In genomic region chr12:132761911-132762583, GRCh38 we compare ENCODE assay signal across 8 cellular contexts. TPM values are rescaled to one million over a fixed set of nuclear protein-coding genes. Genes with fewer than 3 reads are reported as not detected.
DNase-seq lines count a peak whose midpoint lies in the region; ATAC-seq and TF ChIP-seq lines count a peak whose summit lies in the region.

No MANE protein-coding gene starts in this region.

- peak overlapping the region; percentile 73 for H3K27ac Mint-ChIP-seq in T-helper 17 cell

- H3K9me3 ChIP-seq in T-helper 17 cell (ENCODE audit: control insufficient read depth, low read length, poor library complexity, severe bottlenecking) = no peaks in the 10 kb centered on the region
- no peaks in the 10 kb centered on the region for H3K9me3 ChIP-seq in right cardiac atrium (ENCODE audit: control insufficient read depth, low read length)
- H3K9me3 ChIP-seq in uterus = no peaks in the 10 kb centered on the region

- H3K36me3 ChIP-seq in uterus = no peaks in the 10 kb centered on the region

- peak in 1 of 2 donors; percentile 45 for TF ChIP-seq POLR2A in uterus (IDR thresholded peaks at IDR 0.05)

- under 1% methylated on average over 92 of the region's 92 CpGs for WGBS in right cardiac atrium

- peak overlapping the region; percentile 69 for H3K4me3 Mint-ChIP-seq in T-helper 17 cell

- peak; percentile 22; the same call in 1 of the 3 replicates for TF ChIP-seq CTCF in GM12872 (IDR thresholded peaks at IDR 0.05; ENCODE audit: insufficient read depth, low read depth, low read length)
- TF ChIP-seq CTCF in uterus (IDR thresholded peaks at IDR 0.05) = peak in 2 of 4 experiments; percentile 35 to 55

- H3K4me1 ChIP-seq in right cardiac atrium (ENCODE audit: control insufficient read depth, insufficient read depth, low read length) = peaks cover 13% of the 10 kb centered on the region
- peaks cover 0 to 5% of the 10 kb centered on the region in 2 donors for H3K4me1 ChIP-seq in uterus

- H3K4me1 Mint-ChIP-seq in T-helper 17 cell = peaks cover 14% of the 10 kb centered on the region

- H3K36me3 Mint-ChIP-seq in T-helper 17 cell (ENCODE audit: low read depth) = no peaks in the 10 kb centered on the region

- H3K27me3 Mint-ChIP-seq in T-helper 17 cell = no peaks in the 10 kb centered on the region

- intact Hi-C loops in right cardiac atrium (cut with DNase I) (no loop called here), uterus (cut with DNase I; ENCODE audit: low total_unique reads) (no loop called here)

- DNase-seq in NCI-H1105 (lab: John Stamatoyannopoulos, UW) (peak; percentile 82), T-helper 17 cell (peak; percentile 82 to 90 (median 84)), right cardiac atrium (peak; percentile 89 to 95 (median 94)), putamen (ENCODE audit: low spot score) (peak; percentile 89), uterus (peak; percentile 80 to 89)

- H3K27me3 ChIP-seq in right cardiac atrium (ENCODE audit: control insufficient read depth, insufficient read depth) (no peaks in the 10 kb centered on the region), uterus (no peaks in the 10 kb centered on the region)

- ATAC-seq in HG02588 (IDR thresholded peaks at IDR 0.05; ENCODE audit: unreplicated experiment) = peak; percentile 74
- peak; percentile 92 for ATAC-seq in T-helper 17 cell
- ATAC-seq in right cardiac atrium = peak; percentile 92 to 95

- peak overlapping the region; percentile 98 for H3K4me3 ChIP-seq in right cardiac atrium (ENCODE audit: low read length)
- peak overlapping the region; percentile 68 to 72 for H3K4me3 ChIP-seq in uterus

- H3K27ac ChIP-seq in angular gyrus (ENCODE audit: low read depth, low read length) (peak overlapping the region; percentile 86), right cardiac atrium (ENCODE audit: low read length) (peak overlapping the region; percentile 100), uterus (peak overlapping the region; percentile 98 to 99)

RNA-seq across cellular contexts. Expression of gene ANKLE2, which starts 0.4 kb away (rescaled TPM):
- total RNA-seq in T-helper 17 cell = 10 to 100 TPM; 82.4 to 84.2 TPM
- 10 to 100 TPM; 24.8 to 34.1 (median 26.6) TPM for total RNA-seq in right cardiac atrium
- 17.7 TPM for polyA plus RNA-seq in right cardiac atrium
- total RNA-seq in uterus = 10 to 100 TPM; 21.2 to 87.4 (median 69.6) TPM

RNA-seq across cellular contexts. Expression of gene PGAM5, which starts 51.4 kb away (rescaled TPM):
- 10 to 100 TPM; 19.6 to 23.8 TPM for total RNA-seq in T-helper 17 cell
- 10 to 100 TPM; 21.2 to 24.0 (median 23.2) TPM for total RNA-seq in right cardiac atrium
- 15.1 TPM for polyA plus RNA-seq in right cardiac atrium
- 10 to 100 TPM in 2 of 4 donors, 1 to 10 TPM in 2; 5.0 to 30.8 (median 19.4) TPM for total RNA-seq in uterus

Comparison
In these comparisons a context has a peak if more than half of its experiments do, and no peak if none do; other contexts are left out.
1. Peak in every context shown above with its lines: DNase-seq, ATAC-seq, H3K4me3 ChIP-seq and H3K27ac ChIP-seq.